ENCODE assay signal across 9 cellular contexts in the genomic region with DNA sequence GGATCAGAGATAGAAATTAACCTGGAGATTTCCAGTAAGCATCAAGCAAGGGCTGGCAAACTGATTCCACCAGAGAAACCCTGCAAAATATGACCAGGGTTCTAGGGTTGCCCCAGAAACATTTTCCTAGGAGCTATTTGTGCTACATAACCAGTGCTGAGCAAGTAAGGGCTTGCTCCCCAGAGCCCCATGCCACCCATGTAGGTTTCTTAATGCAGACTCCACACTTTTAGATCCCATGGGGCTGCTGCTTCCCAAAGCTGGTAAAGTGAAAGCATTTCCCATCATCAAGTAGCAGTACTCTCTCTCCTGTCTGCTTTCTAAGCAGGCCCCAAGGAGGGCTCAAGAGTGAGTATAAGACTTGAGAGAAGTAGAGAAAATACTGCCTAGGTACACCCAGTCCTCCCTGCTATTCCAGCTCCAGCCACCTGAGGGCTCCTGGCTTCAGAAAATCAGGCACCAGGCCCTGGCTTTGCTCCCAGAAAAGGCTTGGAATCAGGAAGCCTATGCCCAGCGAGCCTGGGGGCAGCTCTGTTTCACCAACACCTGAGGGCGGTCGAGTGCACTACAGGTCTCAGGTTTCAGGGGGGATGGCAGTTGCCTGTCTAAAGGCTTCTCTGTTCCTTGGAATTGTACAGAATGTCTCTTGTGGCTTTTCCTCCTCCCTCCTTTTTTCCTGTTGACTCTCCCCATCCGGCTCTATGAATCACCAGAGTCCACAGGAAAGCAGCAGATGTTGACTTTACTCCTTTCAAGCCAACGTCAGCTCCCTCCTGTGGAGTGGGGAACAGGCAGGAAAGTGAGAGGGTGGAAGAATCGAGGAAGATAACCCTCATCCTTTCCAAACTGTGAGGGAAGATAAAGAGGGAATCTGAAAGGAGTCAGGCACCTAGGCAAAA. TPM values are rescaled to one million over a fixed set of nuclear protein-coding genes. Genes with fewer than 3 reads are reported as not detected.
DNase-seq lines count a peak whose midpoint lies in the region; ATAC-seq and TF ChIP-seq lines count a peak whose summit lies in the region.
"Had no signal": no experiment of that assay in that cellular context is flagged by ENCODE, and none has a peak within 500 bp of the region (broad histone marks: within the 10 kb centered on the region; RNA-seq: fewer than 3 reads in every experiment).

No MANE protein-coding gene starts in this region.

- H3K9ac ChIP-seq in OCI-LY3 (ENCODE audit: low read length), result no peak overlapping the region

- H3K9me3 ChIP-seq in OCI-LY3 (ENCODE audit: insufficient read depth, low read length) (no peaks in the 10 kb centered on the region), mucosa of descending colon (no peaks in the 10 kb centered on the region)

- H3K4me2 ChIP-seq in OCI-LY3 (ENCODE audit: low read length), result no peak overlapping the region

- peaks cover 1% of the 10 kb centered on the region for H3K27me3 Mint-ChIP-seq in activated T-cell treated with anti-CD3 and anti-CD28 coated beads, Interleukin-2, amount 50 U/mL, for 4 hours (ENCODE audit: low read depth)
- H3K27me3 Mint-ChIP-seq: activated naive CD8-positive, alpha-beta T cell had no signal

- H2AFZ ChIP-seq in OCI-LY3 (ENCODE audit: low read depth, low read length), result no peak overlapping the region

- H3K36me3 ChIP-seq in OCI-LY3 (replicated peaks; ENCODE audit: low read depth, low read length), result no peaks in the 10 kb centered on the region
- no peaks in the 10 kb centered on the region for H3K36me3 ChIP-seq in mucosa of descending colon (ENCODE audit: low read depth)

- H3K36me3 Mint-ChIP-seq in activated T-cell treated with anti-CD3 and anti-CD28 coated beads, Interleukin-2, amount 50 U/mL, for 4 hours (ENCODE audit: insufficient read depth), result peaks cover 2% of the 10 kb centered on the region
- H3K36me3 Mint-ChIP-seq: activated naive CD8-positive, alpha-beta T cell had no signal

- intact Hi-C loops in mucosa of descending colon (cut with DNase I, micrococcal nuclease), result loop anchor here in 1 of 2 donors (10.0 kb wide), 1 partner anchor 123 kb away; no protein-coding TSS in a partner anchor

- peaks cover under 1% of the 10 kb centered on the region for H3K4me1 Mint-ChIP-seq in activated T-cell treated with anti-CD3 and anti-CD28 coated beads, Interleukin-2, amount 50 U/mL, for 4 hours (ENCODE audit: low read depth)

- no peaks in the 10 kb centered on the region for H4K20me1 ChIP-seq in OCI-LY3 (ENCODE audit: insufficient read depth, low read length)

- H3K4me1 ChIP-seq in OCI-LY3 (ENCODE audit: low read length) (no peaks in the 10 kb centered on the region), mucosa of descending colon (ENCODE audit: low read depth) (peaks cover 12% of the 10 kb centered on the region)

- H3K9me3 Mint-ChIP-seq in activated T-cell treated with anti-CD3 and anti-CD28 coated beads, Interleukin-2, amount 50 U/mL, for 4 hours, result no peaks in the 10 kb centered on the region

- DNase-seq in DMS 273 (lab: John Stamatoyannopoulos, UW; ENCODE audit: unreplicated experiment), result peak; percentile 99
- DNase-seq in HuH-7.5 (ENCODE audit: low spot score), result peak; percentile 89
- peak; percentile 46 for DNase-seq in activated T-cell treated with anti-CD3 and anti-CD28 coated beads, Interleukin-2, amount 50 U/mL, for 4 hours
- peak; percentile 87 to 99 (median 94) for DNase-seq in mucosa of descending colon
- DNase-seq in stimulated activated CD8-positive, alpha-beta memory T cell treated with anti-CD3 and anti-CD28 coated beads, Interleukin-7, amount 100 ng/mL, for 24 hours (ENCODE audit: low read depth), result peak; percentile 31

- no peaks in the 10 kb centered on the region for H3K27me3 ChIP-seq in OCI-LY3 (ENCODE audit: low read depth, low read length)

- no peaks in the 10 kb centered on the region for H3K79me2 ChIP-seq in OCI-LY3 (ENCODE audit: low read length)

- H3K4me3 ChIP-seq in OCI-LY3 (ENCODE audit: low read length) (no peak overlapping the region), mucosa of descending colon (no peak overlapping the region)

- TF ChIP-seq CTCF in OCI-LY3 (IDR thresholded peaks at IDR 0.05; ENCODE audit: low read depth, low read length), result peak; percentile 94
- TF ChIP-seq CTCF in mucosa of descending colon (IDR thresholded peaks at IDR 0.05), result peak; percentile 88

- no peak overlapping the region for H3K27ac ChIP-seq in OCI-LY3 (ENCODE audit: low read length)

- peak; percentile 62 to 66 for ATAC-seq in activated T-cell treated with anti-CD3 and anti-CD28 coated beads, Interleukin-2, amount 50 U/mL, for 4 hours
- ATAC-seq in esophagus mucosa, result peak; percentile 85
- peak; percentile 94 for ATAC-seq in mucosa of descending colon
- no peak for ATAC-seq in HG03025 (IDR thresholded peaks at IDR 0.05; ENCODE audit: low FRiP score, unreplicated experiment)

- H3K4me3 Mint-ChIP-seq in activated T-cell treated with anti-CD3 and anti-CD28 coated beads, Interleukin-2, amount 50 U/mL, for 4 hours, result no peak overlapping the region
- H3K4me3 Mint-ChIP-seq: activated naive CD8-positive, alpha-beta T cell had no signal

RNA-seq across cellular contexts. Expression of gene ANKRD35, which starts 6.2 kb away (rescaled TPM):
- under 1 TPM; 0.05 to 0.42 (median 0.10) TPM for total RNA-seq in activated T-cell treated with anti-CD3 and anti-CD28 coated beads, Interleukin-2, amount 50 U/mL, for 4 hours
- 13.7 TPM for total RNA-seq in esophagus mucosa
- total RNA-seq in mucosa of descending colon, result 1 to 10 TPM in 1 of 3 donors, under 1 TPM in 2; 0.26 to 5.6 (median 0.99) TPM

RNA-seq across cellular contexts. Expression of gene ITGA10, which starts 18.0 kb away (rescaled TPM):
- total RNA-seq in activated T-cell treated with anti-CD3 and anti-CD28 coated beads, Interleukin-2, amount 50 U/mL, for 4 hours, result 1 to 10 TPM; 1.2 to 1.4 (median 1.2) TPM
- total RNA-seq in esophagus mucosa, result 0.76 TPM
- 1 to 10 TPM in 1 of 3 donors, under 1 TPM in 2; 0.61 to 2.5 (median 0.87) TPM for total RNA-seq in mucosa of descending colon

RNA-seq across cellular contexts. Expression of gene PEX11B, which starts 26.7 kb away (rescaled TPM):
- total RNA-seq in activated T-cell treated with anti-CD3 and anti-CD28 coated beads, Interleukin-2, amount 50 U/mL, for 4 hours, result 10 to 100 TPM; 26.3 to 28.6 (median 28.0) TPM
- total RNA-seq in esophagus mucosa (31.6 TPM), mucosa of descending colon (10 to 100 TPM; 25.5 to 34.8 (median 33.3) TPM)

RNA-seq across cellular contexts. Expression of gene PIAS3, which starts 33.0 kb away (rescaled TPM):
- 10 to 100 TPM; 10.6 to 14.2 (median 12.0) TPM for total RNA-seq in activated T-cell treated with anti-CD3 and anti-CD28 coated beads, Interleukin-2, amount 50 U/mL, for 4 hours
- total RNA-seq in esophagus mucosa, result 39.5 TPM
- 10 to 100 TPM; 11.6 to 26.6 (median 14.8) TPM for total RNA-seq in mucosa of descending colon

RNA-seq across cellular contexts. Expression of gene RBM8A, which starts 35.4 kb away (rescaled TPM):
- 100 to 1,000 TPM; 603 to 609 (median 606) TPM for total RNA-seq in activated T-cell treated with anti-CD3 and anti-CD28 coated beads, Interleukin-2, amount 50 U/mL, for 4 hours
- total RNA-seq in esophagus mucosa, result 152 TPM
- 10 to 100 TPM; 82.3 to 94.5 (median 93.9) TPM for total RNA-seq in mucosa of descending colon

Comparison
In these comparisons a context has a peak if more than half of its experiments do, and no peak if none do; other contexts are left out.
1. DNase-seq: peak in every context shown above with its lines; median percentile 99 in DMS 273; 94 in mucosa of descending colon; 89 in HuH-7.5; 46 in activated T-cell treated with anti-CD3 and anti-CD28 coated beads, Interleukin-2, amount 50 U/mL, for 4 hours; 31 in stimulated activated CD8-positive, alpha-beta memory T cell treated with anti-CD3 and anti-CD28 coated beads, Interleukin-7, amount 100 ng/mL, for 24 hours.